ENCODE assay signal across 16 cellular contexts in genomic region chr3:63192248-63192647, GRCh38.
DNase-seq lines count a peak whose midpoint lies in the region; ATAC-seq and TF ChIP-seq lines count a peak whose summit lies in the region.
"Had no signal": no experiment of that assay in that cellular context is flagged by ENCODE, and none has a peak within 500 bp of the region (broad histone marks: within the 10 kb centered on the region; RNA-seq: fewer than 3 reads in every experiment).

No MANE protein-coding gene starts in this region.

- ATAC-seq in HG02885 (IDR thresholded peaks at IDR 0.05; ENCODE audit: poor library complexity, unreplicated experiment) = no peak
- ATAC-seq: heart left ventricle had no signal

- H3K4me3 Mint-ChIP-seq in glutamatergic neuron (ENCODE audit: unreplicated experiment) = no peak overlapping the region
- H3K4me3 Mint-ChIP-seq: activated CD4-positive, alpha-beta T cell treated with anti-CD3 and anti-CD28 coated beads, Interleukin-2, amount 10 ng/mL, durations not matched to agents 7 days and 5 days; activated naive CD4-positive, alpha-beta T cell treated with anti-CD3 and anti-CD28 coated beads, Interleukin-2, amount 50 U/mL, for 24 hours; nephron progenitor cell had no signal

- H3K9me3 Mint-ChIP-seq in glutamatergic neuron (ENCODE audit: unreplicated experiment) = no peaks in the 10 kb centered on the region
- H3K9me3 Mint-ChIP-seq: activated CD4-positive, alpha-beta T cell treated with anti-CD3 and anti-CD28 coated beads, Interleukin-2, amount 10 ng/mL, durations not matched to agents 7 days and 5 days; nephron progenitor cell had no signal

- peaks cover 17% of the 10 kb centered on the region for H3K4me1 Mint-ChIP-seq in glutamatergic neuron (ENCODE audit: low read depth, unreplicated experiment)
- H3K4me1 Mint-ChIP-seq: activated CD4-positive, alpha-beta T cell treated with anti-CD3 and anti-CD28 coated beads, Interleukin-2, amount 10 ng/mL, durations not matched to agents 7 days and 5 days; activated naive CD4-positive, alpha-beta T cell treated with anti-CD3 and anti-CD28 coated beads, Interleukin-2, amount 50 U/mL, for 24 hours; nephron progenitor cell had no signal

- DNase-seq in D341Med (ENCODE audit: low spot score) (peak; percentile 38), NCI-H1105 treated with DMSO at 0.1 percent for 48 hours (lab: John Stamatoyannopoulos, UW) (peak; percentile 40), NCI-H510A treated with DMSO at 0.1 percent for 48 hours (lab: John Stamatoyannopoulos, UW) (peak; percentile 46), glutamatergic neuron (no peak), SIG-M5 treated with dmso at 0.1 percent for 504 hours (lab: John Stamatoyannopoulos, UW; ENCODE audit: unreplicated experiment) (no peak), RKO (ENCODE audit: low spot score) (no peak), anterior cingulate cortex (lab: John Stamatoyannopoulos, UW) (no peak)
- DNase-seq: activated CD4-positive, alpha-beta T cell treated with anti-CD3 and anti-CD28 coated beads, Interleukin-2, amount 10 ng/mL, durations not matched to agents 7 days and 5 days; Caco-2; heart left ventricle; left ventricle myocardium inferior; NCI-H1694 treated with DMSO at 0.1 percent for 48 hours; nephron progenitor cell; T-helper 2 cell had no signal

- H3K27ac Mint-ChIP-seq in glutamatergic neuron (ENCODE audit: unreplicated experiment) = peak overlapping the region; percentile 23
- H3K27ac Mint-ChIP-seq: activated CD4-positive, alpha-beta T cell treated with anti-CD3 and anti-CD28 coated beads, Interleukin-2, amount 10 ng/mL, durations not matched to agents 7 days and 5 days; activated naive CD4-positive, alpha-beta T cell treated with anti-CD3 and anti-CD28 coated beads, Interleukin-2, amount 50 U/mL, for 24 hours; nephron progenitor cell had no signal

- H3K27me3 Mint-ChIP-seq in glutamatergic neuron (ENCODE audit: unreplicated experiment) = peaks cover 4% of the 10 kb centered on the region
- H3K27me3 Mint-ChIP-seq: activated CD4-positive, alpha-beta T cell treated with anti-CD3 and anti-CD28 coated beads, Interleukin-2, amount 10 ng/mL, durations not matched to agents 7 days and 5 days; activated naive CD4-positive, alpha-beta T cell treated with anti-CD3 and anti-CD28 coated beads, Interleukin-2, amount 50 U/mL, for 24 hours had no signal

- H3K36me3 Mint-ChIP-seq in glutamatergic neuron (ENCODE audit: unreplicated experiment) = no peaks in the 10 kb centered on the region
- H3K36me3 Mint-ChIP-seq: activated naive CD4-positive, alpha-beta T cell treated with anti-CD3 and anti-CD28 coated beads, Interleukin-2, amount 50 U/mL, for 24 hours had no signal

- TF ChIP-seq CTCF in glutamatergic neuron (IDR thresholded peaks at IDR 0.05; ENCODE audit: partially characterized antibody, unreplicated experiment) = no peak

Comparison
In these comparisons a context has a peak if more than half of its experiments do, and no peak if none do; other contexts are left out.
1. DNase-seq: peak in D341Med (single experiment), NCI-H1105 treated with DMSO at 0.1 percent for 48 hours (single experiment) and NCI-H510A treated with DMSO at 0.1 percent for 48 hours (single experiment); none in glutamatergic neuron (single experiment), SIG-M5 treated with dmso at 0.1 percent for 504 hours (single experiment), RKO (single experiment) and anterior cingulate cortex (0 of 58).